In the genomic region with DNA sequence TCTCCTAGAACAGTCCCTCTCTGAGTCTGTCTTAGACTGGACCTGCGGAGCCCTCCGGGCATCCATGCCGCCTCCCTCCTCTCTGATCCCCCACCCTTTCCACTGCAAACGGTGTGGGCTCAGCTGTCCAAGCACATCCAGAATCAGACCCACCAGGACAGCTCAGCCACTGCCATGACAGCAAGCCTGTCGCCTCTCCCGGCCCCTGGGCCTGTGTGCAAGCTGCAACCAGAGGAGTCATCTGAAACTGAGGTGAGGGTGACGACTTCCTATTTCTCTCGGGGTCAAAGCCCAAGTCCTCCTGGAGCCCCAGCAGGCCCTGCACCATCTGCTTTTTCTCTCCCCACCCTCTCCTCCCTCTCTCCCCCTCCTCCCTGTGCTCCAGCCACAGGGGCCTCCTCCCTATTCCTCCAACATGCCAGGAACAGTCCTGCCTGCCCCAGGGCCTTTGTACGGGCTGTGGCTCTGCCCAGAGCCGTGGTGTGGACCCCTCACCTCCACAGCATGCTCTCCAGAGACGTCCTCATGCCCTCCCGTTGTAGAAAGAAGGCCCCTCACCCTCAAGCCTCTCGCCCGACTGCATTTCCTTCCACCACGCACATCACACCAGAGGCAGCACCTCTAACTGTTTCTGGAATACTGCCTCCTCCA, we compare ENCODE assay signal across 1 cellular context.
TF ChIP-seq lines count a peak whose summit lies in the region.

No MANE protein-coding gene starts in this region.

TF ChIP-seq in endothelial cell of umbilical vein, 7 proteins besides CTCF, POLR2A, EP300 and RAD21:
- TF ChIP-seq, protein P1, sequence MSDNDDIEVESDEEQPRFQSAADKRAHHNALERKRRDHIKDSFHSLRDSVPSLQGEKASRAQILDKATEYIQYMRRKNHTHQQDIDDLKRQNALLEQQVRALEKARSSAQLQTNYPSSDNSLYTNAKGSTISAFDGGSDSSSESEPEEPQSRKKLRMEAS (IDR thresholded peaks at IDR 0.05; ENCODE audit: insufficient read depth, insufficient read length), result no peak
- TF ChIP-seq POLR2AphosphoS5 (IDR thresholded peaks at IDR 0.05; ENCODE audit: insufficient read depth, low read depth, low read length) (no peak), MYC (IDR thresholded peaks at IDR 0.05; ENCODE audit: low read depth, low read length) (no peak), FOS (IDR thresholded peaks at IDR 0.05; ENCODE audit: borderline replicate concordance, insufficient read depth, low read length) (no peak), JUN (IDR thresholded peaks at IDR 0.05; ENCODE audit: borderline replicate concordance, insufficient read depth, insufficient read length, low read depth) (no peak), EZH2 (IDR thresholded peaks at IDR 0.05; ENCODE audit: borderline replicate concordance, low read depth, low read length, severe bottlenecking) (no peak)
